ENCODE assay signal across 9 cellular contexts in genomic region chr7:5679741-5680473, GRCh38.
DNase-seq lines count a peak whose midpoint lies in the region; ATAC-seq and TF ChIP-seq lines count a peak whose summit lies in the region.
"Had no signal": no experiment of that assay in that cellular context is flagged by ENCODE, and none has a peak within 500 bp of the region (broad histone marks: within the 10 kb centered on the region; RNA-seq: fewer than 3 reads in every experiment).

No MANE protein-coding gene starts in this region.

- H4K20me1 ChIP-seq in DOHH2 (ENCODE audit: control insufficient read depth, insufficient read depth, low read depth, low read length), result no peaks in the 10 kb centered on the region

- H3K36me3 ChIP-seq in DOHH2 (ENCODE audit: control insufficient read depth, low read length), result peaks cover 9% of the 10 kb centered on the region

- H3K4me1 ChIP-seq in DOHH2 (ENCODE audit: control insufficient read depth, low read length), result peaks cover 59% of the 10 kb centered on the region

- H3F3A ChIP-seq in DOHH2 (ENCODE audit: control insufficient read depth, insufficient read depth), result peaks cover 3% of the 10 kb centered on the region; the same call in 1 of the 2 replicates

- H3K27ac ChIP-seq in DOHH2 (ENCODE audit: low read depth, low read length), result peak overlapping the region; percentile 42

- TF ChIP-seq CTCF in DOHH2 (IDR thresholded peaks at IDR 0.05; ENCODE audit: low read depth, low read length, poor library complexity, severe bottlenecking), result peak; percentile 10

- no peaks in the 10 kb centered on the region for H3K27me3 ChIP-seq in DOHH2 (ENCODE audit: control insufficient read depth, low read length)

- peak overlapping the region; percentile 64 for H3K4me2 ChIP-seq in DOHH2 (ENCODE audit: low read length)

- DNase-seq in SKM-1 (lab: John Stamatoyannopoulos, UW; ENCODE audit: unreplicated experiment) (peak; percentile 83), medulla oblongata (ENCODE audit: extremely low spot score) (peak; percentile 84), NCI-H748 treated with DMSO at 0.1 percent for 48 hours (lab: John Stamatoyannopoulos, UW) (no peak)
- DNase-seq: T-helper 9 cell had no signal

- ATAC-seq in GM21737 (IDR thresholded peaks at IDR 0.05; ENCODE audit: unreplicated experiment), result peak; percentile 50
- no peak for ATAC-seq in HG03565 (IDR thresholded peaks at IDR 0.05; ENCODE audit: unreplicated experiment)
- ATAC-seq in SK-N-SH treated with all-trans-retinoic acid at 6 μM for 48 hours, result no peak
- no peak for ATAC-seq in GM21381 (IDR thresholded peaks at IDR 0.05; ENCODE audit: unreplicated experiment)

- H3K4me3 ChIP-seq in DOHH2 (ENCODE audit: low read length), result peak overlapping the region; percentile 58

- no peaks in the 10 kb centered on the region for H3K9me3 ChIP-seq in DOHH2 (ENCODE audit: control insufficient read depth, insufficient read depth, low read length)

- no peaks in the 10 kb centered on the region for H3K9me2 ChIP-seq in DOHH2 (replicated peaks; ENCODE audit: control insufficient read depth, low read length)

- H3K79me2 ChIP-seq in DOHH2 (ENCODE audit: control insufficient read depth, low read length), result peaks cover 4% of the 10 kb centered on the region; the same call in 1 of the 2 replicates

TF ChIP-seq in SK-N-SH treated with all-trans-retinoic acid at 6 μM for 48 hours, 23 proteins besides CTCF, POLR2A, EP300 and RAD21:
- TF ChIP-seq, protein P1, sequence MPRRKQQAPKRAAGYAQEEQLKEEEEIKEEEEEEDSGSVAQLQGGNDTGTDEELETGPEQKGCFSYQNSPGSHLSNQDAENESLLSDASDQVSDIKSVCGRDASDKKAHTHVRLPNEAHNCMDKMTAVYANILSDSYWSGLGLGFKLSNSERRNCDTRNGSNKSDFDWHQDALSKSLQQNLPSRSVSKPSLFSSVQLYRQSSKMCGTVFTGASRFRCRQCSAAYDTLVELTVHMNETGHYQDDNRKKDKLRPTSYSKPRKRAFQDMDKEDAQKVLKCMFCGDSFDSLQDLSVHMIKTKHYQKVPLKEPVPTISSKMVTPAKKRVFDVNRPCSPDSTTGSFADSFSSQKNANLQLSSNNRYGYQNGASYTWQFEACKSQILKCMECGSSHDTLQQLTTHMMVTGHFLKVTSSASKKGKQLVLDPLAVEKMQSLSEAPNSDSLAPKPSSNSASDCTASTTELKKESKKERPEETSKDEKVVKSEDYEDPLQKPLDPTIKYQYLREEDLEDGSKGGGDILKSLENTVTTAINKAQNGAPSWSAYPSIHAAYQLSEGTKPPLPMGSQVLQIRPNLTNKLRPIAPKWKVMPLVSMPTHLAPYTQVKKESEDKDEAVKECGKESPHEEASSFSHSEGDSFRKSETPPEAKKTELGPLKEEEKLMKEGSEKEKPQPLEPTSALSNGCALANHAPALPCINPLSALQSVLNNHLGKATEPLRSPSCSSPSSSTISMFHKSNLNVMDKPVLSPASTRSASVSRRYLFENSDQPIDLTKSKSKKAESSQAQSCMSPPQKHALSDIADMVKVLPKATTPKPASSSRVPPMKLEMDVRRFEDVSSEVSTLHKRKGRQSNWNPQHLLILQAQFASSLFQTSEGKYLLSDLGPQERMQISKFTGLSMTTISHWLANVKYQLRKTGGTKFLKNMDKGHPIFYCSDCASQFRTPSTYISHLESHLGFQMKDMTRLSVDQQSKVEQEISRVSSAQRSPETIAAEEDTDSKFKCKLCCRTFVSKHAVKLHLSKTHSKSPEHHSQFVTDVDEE (CRISPR knock-in tag; IDR thresholded peaks at IDR 0.05), result no peak
- TF ChIP-seq OSR1 (CRISPR knock-in tag; IDR thresholded peaks at IDR 0.05) (no peak), TOX (CRISPR knock-in tag; IDR thresholded peaks at IDR 0.05; ENCODE audit: borderline replicate concordance) (no peak), ZNF8 (CRISPR knock-in tag; IDR thresholded peaks at IDR 0.05) (no peak), ISL1 (CRISPR knock-in tag; IDR thresholded peaks at IDR 0.05) (no peak), SNAI2 (CRISPR knock-in tag; IDR thresholded peaks at IDR 0.05) (no peak), ZC3H10 (CRISPR knock-in tag; IDR thresholded peaks at IDR 0.05) (no peak), TCF4 (CRISPR knock-in tag; IDR thresholded peaks at IDR 0.05; ENCODE audit: borderline replicate concordance) (no peak), ZNF70 (CRISPR knock-in tag; IDR thresholded peaks at IDR 0.05) (no peak), CREB5 (CRISPR knock-in tag; IDR thresholded peaks at IDR 0.05; ENCODE audit: low read depth) (no peak)
- TF ChIP-seq, protein P2, sequence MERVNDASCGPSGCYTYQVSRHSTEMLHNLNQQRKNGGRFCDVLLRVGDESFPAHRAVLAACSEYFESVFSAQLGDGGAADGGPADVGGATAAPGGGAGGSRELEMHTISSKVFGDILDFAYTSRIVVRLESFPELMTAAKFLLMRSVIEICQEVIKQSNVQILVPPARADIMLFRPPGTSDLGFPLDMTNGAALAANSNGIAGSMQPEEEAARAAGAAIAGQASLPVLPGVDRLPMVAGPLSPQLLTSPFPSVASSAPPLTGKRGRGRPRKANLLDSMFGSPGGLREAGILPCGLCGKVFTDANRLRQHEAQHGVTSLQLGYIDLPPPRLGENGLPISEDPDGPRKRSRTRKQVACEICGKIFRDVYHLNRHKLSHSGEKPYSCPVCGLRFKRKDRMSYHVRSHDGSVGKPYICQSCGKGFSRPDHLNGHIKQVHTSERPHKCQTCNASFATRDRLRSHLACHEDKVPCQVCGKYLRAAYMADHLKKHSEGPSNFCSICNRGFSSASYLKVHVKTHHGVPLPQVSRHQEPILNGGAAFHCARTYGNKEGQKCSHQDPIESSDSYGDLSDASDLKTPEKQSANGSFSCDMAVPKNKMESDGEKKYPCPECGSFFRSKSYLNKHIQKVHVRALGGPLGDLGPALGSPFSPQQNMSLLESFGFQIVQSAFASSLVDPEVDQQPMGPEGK (CRISPR knock-in tag; IDR thresholded peaks at IDR 0.05; ENCODE audit: borderline replicate concordance), result no peak
